In genomic region chr1:79190074-79190473, GRCh38 we compare ENCODE assay signal across 15 cellular contexts.
DNase-seq lines count a peak whose midpoint lies in the region; ATAC-seq and TF ChIP-seq lines count a peak whose summit lies in the region.
"Had no signal": no experiment of that assay in that cellular context is flagged by ENCODE, and none has a peak within 500 bp of the region (broad histone marks: within the 10 kb centered on the region; RNA-seq: fewer than 3 reads in every experiment).

No MANE protein-coding gene starts in this region.

- no peaks in the 10 kb centered on the region for H3K27me3 ChIP-seq in gastrocnemius medialis

- H3K27me3 Mint-ChIP-seq in effector memory CD8-positive, alpha-beta T cell: no peaks in the 10 kb centered on the region
- H3K27me3 Mint-ChIP-seq: activated naive CD8-positive, alpha-beta T cell treated with anti-CD3 and anti-CD28 coated beads, Interleukin-2, amount 10 ng/mL, durations not matched to agents 7 days and 5 days had no signal

- intact Hi-C loops in gastrocnemius medialis (cut with DNase I; ENCODE audit: low total_unique reads): no loop called here

- ATAC-seq in GM19324 (IDR thresholded peaks at IDR 0.05; ENCODE audit: low FRiP score, unreplicated experiment): peak; percentile 48
- peak; percentile 57 for ATAC-seq in HG02678 (IDR thresholded peaks at IDR 0.05; ENCODE audit: unreplicated experiment)
- peak; percentile 46 for ATAC-seq in HG03469 (IDR thresholded peaks at IDR 0.05; ENCODE audit: unreplicated experiment)
- no peak for ATAC-seq in gastrocnemius medialis
- ATAC-seq in effector memory CD8-positive, alpha-beta T cell (replicated peaks): no peak
- ATAC-seq: psoas muscle had no signal

- no peak overlapping the region for H3K27ac Mint-ChIP-seq in effector memory CD8-positive, alpha-beta T cell
- H3K27ac Mint-ChIP-seq: activated naive CD8-positive, alpha-beta T cell treated with anti-CD3 and anti-CD28 coated beads, Interleukin-2, amount 10 ng/mL, durations not matched to agents 7 days and 5 days; mesothelial cell of epicardium had no signal

- no peaks in the 10 kb centered on the region for H3K4me1 Mint-ChIP-seq in effector memory CD8-positive, alpha-beta T cell (ENCODE audit: low read depth in 2 of 2)
- H3K4me1 Mint-ChIP-seq: activated naive CD8-positive, alpha-beta T cell treated with anti-CD3 and anti-CD28 coated beads, Interleukin-2, amount 10 ng/mL, durations not matched to agents 7 days and 5 days had no signal

- H3K4me3 ChIP-seq in gastrocnemius medialis: no peak overlapping the region
- H3K4me3 ChIP-seq: psoas muscle had no signal

- DNase-seq in lung microvascular endothelial cell (ENCODE audit: low read depth in 2 of 2) (peak; percentile 8 to 58), KG1 (lab: John Stamatoyannopoulos, UW) (no peak), NCI-H82 treated with DMSO at 0.1 percent for 48 hours (lab: John Stamatoyannopoulos, UW; ENCODE audit: unreplicated experiment) (no peak), gastrocnemius medialis (no peak)
- no peak for DNase-seq in effector memory CD8-positive, alpha-beta T cell
- DNase-seq: activated naive CD8-positive, alpha-beta T cell treated with anti-CD3 and anti-CD28 coated beads, Interleukin-2, amount 10 ng/mL, durations not matched to agents 7 days and 5 days; COR-L47; hippocampal formation; NCI-H1092; NK-92 treated with Interleukin-12 subunit alpha and Interleukin-12 subunit beta, amount 100 ng/mL, for 24 hours; psoas muscle had no signal

- H3K9me3 ChIP-seq in gastrocnemius medialis: no peaks in the 10 kb centered on the region
- H3K9me3 ChIP-seq: psoas muscle had no signal

- TF ChIP-seq CTCF in gastrocnemius medialis (IDR thresholded peaks at IDR 0.05 in 4 of 5, conservative IDR thresholded peaks at IDR 0.05 in 1 of 5): no peak

- H3K4me1 ChIP-seq in gastrocnemius medialis: no peaks in the 10 kb centered on the region
- H3K4me1 ChIP-seq: psoas muscle had no signal

- in situ Hi-C loops in gastrocnemius medialis (cut with MboI; ENCODE audit: low sequenced_read_pairs in 4 of 4): no loop called here

- H3K27ac ChIP-seq in gastrocnemius medialis: peak overlapping the region in 1 of 4 donors; percentile 16
- H3K27ac ChIP-seq: psoas muscle had no signal

- H3K36me3 Mint-ChIP-seq in effector memory CD8-positive, alpha-beta T cell (ENCODE audit: insufficient read depth): no peaks in the 10 kb centered on the region
- H3K36me3 Mint-ChIP-seq: activated naive CD8-positive, alpha-beta T cell treated with anti-CD3 and anti-CD28 coated beads, Interleukin-2, amount 10 ng/mL, durations not matched to agents 7 days and 5 days; mesothelial cell of epicardium had no signal

- TF ChIP-seq POLR2A in gastrocnemius medialis (IDR thresholded peaks at IDR 0.05): no peak

- peaks cover 4 to 13% of the 10 kb centered on the region in 2 donors for H3K9me3 Mint-ChIP-seq in effector memory CD8-positive, alpha-beta T cell
- H3K9me3 Mint-ChIP-seq: activated naive CD8-positive, alpha-beta T cell treated with anti-CD3 and anti-CD28 coated beads, Interleukin-2, amount 10 ng/mL, durations not matched to agents 7 days and 5 days; mesothelial cell of epicardium had no signal

- no peaks in the 10 kb centered on the region for H3K36me3 ChIP-seq in gastrocnemius medialis

- no peak overlapping the region for H3K4me3 Mint-ChIP-seq in effector memory CD8-positive, alpha-beta T cell
- H3K4me3 Mint-ChIP-seq: activated naive CD8-positive, alpha-beta T cell treated with anti-CD3 and anti-CD28 coated beads, Interleukin-2, amount 10 ng/mL, durations not matched to agents 7 days and 5 days; mesothelial cell of epicardium had no signal

Comparison
In these comparisons a context has a peak if more than half of its experiments do, and no peak if none do; other contexts are left out.
1. ATAC-seq: peak in GM19324 (single experiment), HG02678 (single experiment) and HG03469 (single experiment); none in gastrocnemius medialis (0 of 2) and effector memory CD8-positive, alpha-beta T cell (single experiment).
2. DNase-seq: peak in lung microvascular endothelial cell (2 of 2); none in KG1 (single experiment), NCI-H82 treated with DMSO at 0.1 percent for 48 hours (single experiment), gastrocnemius medialis (0 of 2) and effector memory CD8-positive, alpha-beta T cell (0 of 3).